ENCODE assay signal across 8 cellular contexts in the genomic region with DNA sequence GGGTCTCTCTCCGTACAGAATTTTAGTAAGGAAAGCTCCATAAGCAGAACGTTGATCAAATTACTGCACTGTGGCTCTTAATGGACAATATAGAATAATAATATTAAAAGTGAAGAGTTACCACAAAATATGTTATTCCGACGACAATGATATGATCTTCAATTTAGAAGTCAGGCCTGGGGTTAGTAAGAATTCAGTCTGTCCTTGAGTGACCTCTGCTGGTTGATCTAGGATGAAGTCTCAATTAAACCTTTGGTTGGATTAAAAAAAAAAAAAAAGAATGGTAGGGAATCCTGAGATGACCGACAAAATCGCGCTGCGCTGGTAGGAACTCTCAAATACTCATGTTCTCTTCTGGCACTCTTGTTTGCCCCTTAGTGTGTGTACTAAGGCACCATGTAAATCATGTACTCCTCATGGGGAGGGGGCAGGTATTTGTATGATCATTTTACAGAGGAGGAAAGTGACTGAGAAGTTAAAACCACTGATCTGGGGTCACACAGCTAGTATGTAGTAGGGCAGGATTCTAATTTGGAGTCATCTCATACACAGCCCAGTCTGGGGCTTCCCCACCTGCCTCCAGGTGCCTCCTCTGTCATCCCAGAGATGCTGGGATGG.
DNase-seq lines count a peak whose midpoint lies in the region; TF ChIP-seq lines count a peak whose summit lies in the region.

No MANE protein-coding gene starts in this region.

- no peaks in the 10 kb centered on the region for H3K9me3 ChIP-seq in PC-9 (ENCODE audit: insufficient read depth, low read depth)
- H3K9me3 ChIP-seq in esophagus muscularis mucosa: no peaks in the 10 kb centered on the region

- no peaks in the 10 kb centered on the region for H3K9me3 Mint-ChIP-seq in activated CD4-positive, alpha-beta memory T cell treated with anti-CD3 and anti-CD28 coated beads, Interleukin-2, amount 10 ng/mL, durations not matched to agents 7 days and 5 days

- H3K36me3 Mint-ChIP-seq in activated CD4-positive, alpha-beta memory T cell treated with anti-CD3 and anti-CD28 coated beads, Interleukin-2, amount 10 ng/mL, durations not matched to agents 7 days and 5 days (ENCODE audit: low read depth): no peaks in the 10 kb centered on the region

- H3K4me2 ChIP-seq in PC-9: no peak overlapping the region

- H3K27ac ChIP-seq in PC-9: no peak overlapping the region
- peak overlapping the region in 1 of 4 donors; percentile 12 for H3K27ac ChIP-seq in esophagus muscularis mucosa (replicated peaks in 1 of 4)

- POLR2A ChIA-PET in PC-9 (lab: Charles Lee; ENCODE audit: unreplicated experiment): no interaction called here
- POLR2A ChIA-PET in activated CD4-positive, alpha-beta memory T cell treated with anti-CD3 and anti-CD28 coated beads, Interleukin-2, amount 10 ng/mL, durations not matched to agents 7 days and 5 days (lab: Charles Lee): interaction anchor here (1.0 kb wide), 1 partner anchor 130 kb away, joined by 3 read pairs; no protein-coding TSS in a partner anchor

- H3K4me3 ChIP-seq in PC-9: no peak overlapping the region
- H3K4me3 ChIP-seq in esophagus muscularis mucosa: no peak overlapping the region

- DNase-seq in DMS79 treated with DMSO at 0.1 percent for 48 hours (lab: John Stamatoyannopoulos, UW): peak; percentile 49
- DNase-seq in PC-9: peak in 1 of 2 experiments; percentile 48
- peak; percentile 53 for DNase-seq in esophagus muscularis mucosa (ENCODE audit: extremely low spot score)
- DNase-seq in non-pigmented ciliary epithelial cell (ENCODE audit: low read depth): peak; percentile 11
- DNase-seq in activated CD4-positive, alpha-beta memory T cell treated with anti-CD3 and anti-CD28 coated beads, Interleukin-2, amount 10 ng/mL, durations not matched to agents 7 days and 5 days: no peak
- DNase-seq in islet precursor cell: no peak
- no peak for DNase-seq in cortex of kidney (lab: John Stamatoyannopoulos, UW)

- no peaks in the 10 kb centered on the region for H3K9me2 ChIP-seq in PC-9 (ENCODE audit: insufficient read depth)

- no peak overlapping the region for H3K4me3 Mint-ChIP-seq in activated CD4-positive, alpha-beta memory T cell treated with anti-CD3 and anti-CD28 coated beads, Interleukin-2, amount 10 ng/mL, durations not matched to agents 7 days and 5 days

- no peak for TF ChIP-seq POLR2A in esophagus muscularis mucosa (IDR thresholded peaks at IDR 0.05; ENCODE audit: low read depth)

- H3K36me3 ChIP-seq in PC-9 (ENCODE audit: low read depth) (no peaks in the 10 kb centered on the region), esophagus muscularis mucosa (no peaks in the 10 kb centered on the region)

- no peak for TF ChIP-seq EP300 in Ishikawa (IDR thresholded peaks at IDR 0.05; ENCODE audit: borderline replicate concordance)
- no peak for TF ChIP-seq EP300 in esophagus muscularis mucosa (IDR thresholded peaks at IDR 0.05)

- no peak overlapping the region for H2AFZ ChIP-seq in PC-9

- BruUV-seq in PC-9 (replicated peaks; lab: Mats Ljungman, UMichigan): no TSS peak

- no peak overlapping the region for H3K27ac Mint-ChIP-seq in activated CD4-positive, alpha-beta memory T cell treated with anti-CD3 and anti-CD28 coated beads, Interleukin-2, amount 10 ng/mL, durations not matched to agents 7 days and 5 days

- peaks cover 22% of the 10 kb centered on the region for H3K27me3 Mint-ChIP-seq in activated CD4-positive, alpha-beta memory T cell treated with anti-CD3 and anti-CD28 coated beads, Interleukin-2, amount 10 ng/mL, durations not matched to agents 7 days and 5 days

- H3K27me3 ChIP-seq in PC-9 (ENCODE audit: insufficient read depth, low read depth): peaks cover 78% of the 10 kb centered on the region
- no peaks in the 10 kb centered on the region for H3K27me3 ChIP-seq in esophagus muscularis mucosa

- TF ChIP-seq CTCF in PC-9 (conservative IDR thresholded peaks at IDR 0.05) (peak; percentile 69), esophagus muscularis mucosa (IDR thresholded peaks at IDR 0.05) (peak; percentile 59 to 66 (median 62))

- WGBS in esophagus muscularis mucosa: 22% methylated on average over 8 of the region's 8 CpGs

- no peaks in the 10 kb centered on the region for H3F3A ChIP-seq in PC-9 (ENCODE audit: insufficient read depth, low read depth)

- no peaks in the 10 kb centered on the region for H3K4me1 Mint-ChIP-seq in activated CD4-positive, alpha-beta memory T cell treated with anti-CD3 and anti-CD28 coated beads, Interleukin-2, amount 10 ng/mL, durations not matched to agents 7 days and 5 days

- peak; percentile 58 for TF ChIP-seq RAD21 in Ishikawa (IDR thresholded peaks at IDR 0.05; ENCODE audit: low read depth)

- CTCF ChIA-PET in PC-9 (lab: Charles Lee): no interaction called here
- CTCF ChIA-PET in activated CD4-positive, alpha-beta memory T cell treated with anti-CD3 and anti-CD28 coated beads, Interleukin-2, amount 10 ng/mL, durations not matched to agents 7 days and 5 days (lab: Charles Lee): interaction anchor here (2.5 to 3.4 kb wide), 2 partner anchors 131 to 176 kb away, joined by 17 read pairs; no protein-coding TSS in a partner anchor

- H3K4me1 ChIP-seq in PC-9 (replicated peaks; ENCODE audit: insufficient read depth) (no peaks in the 10 kb centered on the region), esophagus muscularis mucosa (peaks cover 5 to 78% (median 68%) of the 10 kb centered on the region in 4 donors)

- intact Hi-C loops in PC-9 (cut with micrococcal nuclease; ENCODE audit: unreplicated experiment) (loop anchor here (1.0 to 10.0 kb wide), 2 partner anchors 130 to 975 kb away; no protein-coding TSS in a partner anchor), esophagus muscularis mucosa (cut with DNase I) (loop anchor here (1.0 kb wide), 1 partner anchor 130 kb away; no protein-coding TSS in a partner anchor)

- no peaks in the 10 kb centered on the region for H4K20me1 ChIP-seq in PC-9 (ENCODE audit: insufficient read depth)

- H3K79me2 ChIP-seq in PC-9 (ENCODE audit: low read depth): no peaks in the 10 kb centered on the region

TF ChIP-seq in Ishikawa, 13 proteins besides CTCF, POLR2A, EP300 and RAD21:
- TF ChIP-seq, protein P1, sequence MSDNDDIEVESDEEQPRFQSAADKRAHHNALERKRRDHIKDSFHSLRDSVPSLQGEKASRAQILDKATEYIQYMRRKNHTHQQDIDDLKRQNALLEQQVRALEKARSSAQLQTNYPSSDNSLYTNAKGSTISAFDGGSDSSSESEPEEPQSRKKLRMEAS (IDR thresholded peaks at IDR 0.05): no peak
- TF ChIP-seq YY1 (IDR thresholded peaks at IDR 0.05; ENCODE audit: low read depth): no peak

Comparison
In these comparisons a context has a peak if more than half of its experiments do, and no peak if none do; other contexts are left out.
1. DNase-seq: peak in DMS79 treated with DMSO at 0.1 percent for 48 hours (single experiment), esophagus muscularis mucosa (single experiment) and non-pigmented ciliary epithelial cell (single experiment); none in activated CD4-positive, alpha-beta memory T cell treated with anti-CD3 and anti-CD28 coated beads, Interleukin-2, amount 10 ng/mL, durations not matched to agents 7 days and 5 days (single experiment), islet precursor cell (single experiment) and cortex of kidney (single experiment).